Comparison of ENCODE assay signal across 8 cellular contexts in genomic region chr2:102141915-102142828, GRCh38. TPM values are rescaled to one million over a fixed set of nuclear protein-coding genes. Genes with fewer than 3 reads are reported as not detected.
DNase-seq lines count a peak whose midpoint lies in the region; ATAC-seq and TF ChIP-seq lines count a peak whose summit lies in the region.

A gene with protein sequence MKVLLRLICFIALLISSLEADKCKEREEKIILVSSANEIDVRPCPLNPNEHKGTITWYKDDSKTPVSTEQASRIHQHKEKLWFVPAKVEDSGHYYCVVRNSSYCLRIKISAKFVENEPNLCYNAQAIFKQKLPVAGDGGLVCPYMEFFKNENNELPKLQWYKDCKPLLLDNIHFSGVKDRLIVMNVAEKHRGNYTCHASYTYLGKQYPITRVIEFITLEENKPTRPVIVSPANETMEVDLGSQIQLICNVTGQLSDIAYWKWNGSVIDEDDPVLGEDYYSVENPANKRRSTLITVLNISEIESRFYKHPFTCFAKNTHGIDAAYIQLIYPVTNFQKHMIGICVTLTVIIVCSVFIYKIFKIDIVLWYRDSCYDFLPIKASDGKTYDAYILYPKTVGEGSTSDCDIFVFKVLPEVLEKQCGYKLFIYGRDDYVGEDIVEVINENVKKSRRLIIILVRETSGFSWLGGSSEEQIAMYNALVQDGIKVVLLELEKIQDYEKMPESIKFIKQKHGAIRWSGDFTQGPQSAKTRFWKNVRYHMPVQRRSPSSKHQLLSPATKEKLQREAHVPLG (plus strand): TSS chr2:102142746. CDS start chr2:102157725, 14,979 bp downstream.

- peaks cover 24% of the 10 kb centered on the region for H3K9me3 ChIP-seq in osteoblast (ENCODE audit: low read depth, low read length)

- H3K79me2 ChIP-seq in osteoblast (ENCODE audit: insufficient read depth, low read length) = peaks cover 45% of the 10 kb centered on the region

- peaks cover 20% of the 10 kb centered on the region for H3K4me1 ChIP-seq in osteoblast (ENCODE audit: insufficient read depth, low read length)

- H2AFZ ChIP-seq in osteoblast (ENCODE audit: low read length) = peak within 1 kb of the TSS; percentile 45

- H3K27me3 Mint-ChIP-seq in activated naive CD8-positive, alpha-beta T cell treated with anti-CD3 and anti-CD28 coated beads, Interleukin-2, amount 10 ng/mL, durations not matched to agents 7 days and 5 days = peaks cover 25% of the 10 kb centered on the region

- H3K4me3 Mint-ChIP-seq in activated naive CD8-positive, alpha-beta T cell treated with anti-CD3 and anti-CD28 coated beads, Interleukin-2, amount 10 ng/mL, durations not matched to agents 7 days and 5 days = peak within 1 kb of the TSS; percentile 59

- no peak for TF ChIP-seq CTCF in osteoblast (IDR thresholded peaks at IDR 0.05; ENCODE audit: extremely low read depth, low read depth, low read length)

- peaks cover under 1% of the 10 kb centered on the region for H4K20me1 ChIP-seq in osteoblast (ENCODE audit: insufficient read depth, low read length)

- POLR2A ChIA-PET in activated naive CD8-positive, alpha-beta T cell treated with anti-CD3 and anti-CD28 coated beads, Interleukin-2, amount 10 ng/mL, durations not matched to agents 7 days and 5 days (lab: Charles Lee) = no interaction called here

- H3K4me3 ChIP-seq in osteoblast (ENCODE audit: insufficient read depth, low read length) = peak within 1 kb of the TSS; percentile 82

- peak within 1 kb of the TSS; percentile 84 for H3K27ac ChIP-seq in osteoblast (ENCODE audit: low read depth, low read length)

- ATAC-seq in HG02610 (IDR thresholded peaks at IDR 0.05; ENCODE audit: unreplicated experiment) (peak; percentile 45), Right ventricle myocardium inferior (peak; percentile 94), GM18867 (IDR thresholded peaks at IDR 0.05; ENCODE audit: unreplicated experiment) (no peak), HG03159 (IDR thresholded peaks at IDR 0.05; ENCODE audit: unreplicated experiment) (no peak)
- ATAC-seq in activated naive CD8-positive, alpha-beta T cell treated with anti-CD3 and anti-CD28 coated beads, Interleukin-2, amount 10 ng/mL, durations not matched to agents 7 days and 5 days (ENCODE audit: low read depth) = peak; percentile 46

- intact Hi-C loops in Right ventricle myocardium inferior (cut with DNase I) = loop anchor here (5.0 kb wide), 2 partner anchors 40 to 70 kb away; no protein-coding TSS in a partner anchor

- H3K36me3 ChIP-seq in osteoblast (ENCODE audit: insufficient read depth, low read length) = peaks cover 30% of the 10 kb centered on the region

- peak within 1 kb of the TSS; percentile 22 for H3K27ac Mint-ChIP-seq in activated naive CD8-positive, alpha-beta T cell treated with anti-CD3 and anti-CD28 coated beads, Interleukin-2, amount 10 ng/mL, durations not matched to agents 7 days and 5 days

- H3K4me2 ChIP-seq in osteoblast (ENCODE audit: insufficient read depth, low read length) = peak within 1 kb of the TSS; percentile 96

- peaks cover 20% of the 10 kb centered on the region for H3K36me3 Mint-ChIP-seq in activated naive CD8-positive, alpha-beta T cell treated with anti-CD3 and anti-CD28 coated beads, Interleukin-2, amount 10 ng/mL, durations not matched to agents 7 days and 5 days

- peaks cover 18% of the 10 kb centered on the region for H3K4me1 Mint-ChIP-seq in activated naive CD8-positive, alpha-beta T cell treated with anti-CD3 and anti-CD28 coated beads, Interleukin-2, amount 10 ng/mL, durations not matched to agents 7 days and 5 days

- DNase-seq in CD1c-positive myeloid dendritic cell (ENCODE audit: extremely low spot score) = peak; percentile 93
- peak; percentile 37 for DNase-seq in activated naive CD8-positive, alpha-beta T cell treated with anti-CD3 and anti-CD28 coated beads, Interleukin-2, amount 10 ng/mL, durations not matched to agents 7 days and 5 days
- peak; percentile 92 for DNase-seq in Right ventricle myocardium inferior (ENCODE audit: missing footprints)
- peak; percentile 98 for DNase-seq in osteoblast (ENCODE audit: insufficient read length, low spot score, missing footprints)
- DNase-seq in activated CD8-positive, alpha-beta memory T cell treated with anti-CD3 and anti-CD28 coated beads for 24 hours = no peak

- H3K27me3 ChIP-seq in osteoblast (ENCODE audit: insufficient read depth, low read length) = no peaks in the 10 kb centered on the region

- peaks cover 34% of the 10 kb centered on the region for H3K9me3 Mint-ChIP-seq in activated naive CD8-positive, alpha-beta T cell treated with anti-CD3 and anti-CD28 coated beads, Interleukin-2, amount 10 ng/mL, durations not matched to agents 7 days and 5 days

RNA-seq across cellular contexts. Expression of the gene that starts here (rescaled TPM):
- under 1 TPM in 1 of 2 experiments, not detected in 1; 0.11 TPM for total RNA-seq in activated naive CD8-positive, alpha-beta T cell treated with anti-CD3 and anti-CD28 coated beads, Interleukin-2, amount 10 ng/mL, durations not matched to agents 7 days and 5 days
- total RNA-seq in Right ventricle myocardium inferior (26.6 TPM), osteoblast (89.8 and 116 TPM in 2 replicates)

Comparison
In these comparisons a context has a peak if more than half of its experiments do, and no peak if none do; other contexts are left out.
1. RNA of the gene that starts here (total RNA-seq): 89.8 to 116 TPM in osteoblast and 26.6 TPM in Right ventricle myocardium inferior (single experiment); 0.11 TPM in activated naive CD8-positive, alpha-beta T cell treated with anti-CD3 and anti-CD28 coated beads, Interleukin-2, amount 10 ng/mL, durations not matched to agents 7 days and 5 days; every median in the first group is over 10 times any median in the second.
2. Peak in DNase-seq and ATAC-seq in activated naive CD8-positive, alpha-beta T cell treated with anti-CD3 and anti-CD28 coated beads, Interleukin-2, amount 10 ng/mL, durations not matched to agents 7 days and 5 days; RNA of the gene not detected or under 1 TPM.
3. ATAC-seq: peak in HG02610 (single experiment) and Right ventricle myocardium inferior (single experiment); none in GM18867 (single experiment) and HG03159 (single experiment).